Comparison of ENCODE assay signal across 9 cellular contexts in the genomic region with DNA sequence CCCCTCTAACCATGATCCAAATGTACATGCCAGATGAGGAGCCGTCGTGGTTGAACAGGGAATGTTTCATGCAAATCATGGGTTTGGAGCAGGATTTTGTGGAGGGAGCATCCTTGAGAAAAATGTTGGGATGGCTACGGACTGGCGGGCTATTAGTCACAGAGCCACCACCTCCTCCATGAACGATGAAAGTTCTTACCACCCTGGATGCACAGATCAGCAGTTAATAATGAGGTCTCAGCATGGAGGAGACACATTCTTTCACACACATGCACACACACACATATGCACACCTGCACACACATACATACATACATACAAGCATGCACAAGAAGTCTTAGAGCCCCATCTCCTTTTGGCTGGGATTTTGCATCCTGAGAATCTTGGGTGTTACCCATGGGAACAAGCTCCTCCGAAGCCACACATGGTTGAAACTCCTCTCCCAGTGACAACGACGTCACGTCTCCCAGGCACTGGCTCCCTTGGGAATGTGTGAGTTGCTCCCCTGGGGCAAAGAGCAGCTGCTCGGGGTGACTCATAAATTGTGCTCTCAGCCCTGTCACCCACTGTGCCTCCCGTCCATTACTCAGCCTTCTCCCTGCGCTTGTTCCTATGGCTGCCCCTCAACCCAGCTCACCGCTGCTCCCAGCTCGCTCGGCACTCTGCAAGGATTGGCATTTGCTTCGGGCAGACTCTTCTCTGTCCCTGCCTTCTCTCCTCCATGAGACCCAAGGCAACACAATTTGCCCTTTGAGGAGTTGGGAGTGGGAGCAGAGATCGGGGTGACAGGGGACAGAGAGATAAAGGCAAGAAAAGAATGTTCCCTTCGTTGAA.
DNase-seq lines count a peak whose midpoint lies in the region; ATAC-seq and TF ChIP-seq lines count a peak whose summit lies in the region.
"Had no signal": no experiment of that assay in that cellular context is flagged by ENCODE, and none has a peak within 500 bp of the region (broad histone marks: within the 10 kb centered on the region; RNA-seq: fewer than 3 reads in every experiment).

No MANE protein-coding gene starts in this region.

- H3K27me3 ChIP-seq in left lung, result no peaks in the 10 kb centered on the region

- DNase-seq in left lung (peak in 1 of 2 donors; percentile 41), CD14-positive monocyte (ENCODE audit: low spot score) (no peak), left lobe of liver (ENCODE audit: low spot score) (no peak), NOMO-1 treated with dmso at 0.1 percent for 144 hours (lab: John Stamatoyannopoulos, UW; ENCODE audit: unreplicated experiment) (no peak)

- H3K27ac Mint-ChIP-seq in CD14-positive monocyte, result no peak overlapping the region
- no peak overlapping the region for H3K27ac Mint-ChIP-seq in activated T-helper 17 cell treated with anti-CD3 and anti-CD28 coated beads, Interleukin-2, amount 50 U/mL, for 72 hours

- no peak overlapping the region for H3K27ac ChIP-seq in left lung
- H3K27ac ChIP-seq: neutrophil had no signal

- intact Hi-C loops in left lung (cut with DNase I), result no loop called here
- intact Hi-C loops in CD14-positive monocyte (cut with micrococcal nuclease), result no loop called here

- TF ChIP-seq CTCF in left lung (IDR thresholded peaks at IDR 0.05), result no peak
- TF ChIP-seq CTCF in CD14-positive monocyte (IDR thresholded peaks at IDR 0.05), result no peak

- peak; percentile 36 for ATAC-seq in GM18505 (IDR thresholded peaks at IDR 0.05; ENCODE audit: unreplicated experiment)
- peak; percentile 40 for ATAC-seq in HG03097 (IDR thresholded peaks at IDR 0.05; ENCODE audit: low FRiP score, unreplicated experiment)
- ATAC-seq in SK-N-SH treated with all-trans-retinoic acid at 6 μM for 48 hours, result peak; percentile 91
- ATAC-seq in left lung, result peak; percentile 72
- no peak for ATAC-seq in left lobe of liver
- ATAC-seq in activated T-helper 17 cell treated with anti-CD3 and anti-CD28 coated beads, Interleukin-2, amount 50 U/mL, for 72 hours (replicated peaks), result no peak

- no peaks in the 10 kb centered on the region for H3K36me3 Mint-ChIP-seq in CD14-positive monocyte
- H3K36me3 Mint-ChIP-seq in activated T-helper 17 cell treated with anti-CD3 and anti-CD28 coated beads, Interleukin-2, amount 50 U/mL, for 72 hours (ENCODE audit: low read depth), result no peaks in the 10 kb centered on the region

- no peaks in the 10 kb centered on the region for H3K4me1 Mint-ChIP-seq in CD14-positive monocyte
- no peaks in the 10 kb centered on the region for H3K4me1 Mint-ChIP-seq in activated T-helper 17 cell treated with anti-CD3 and anti-CD28 coated beads, Interleukin-2, amount 50 U/mL, for 72 hours

- no peak overlapping the region for H3K4me3 ChIP-seq in left lung

- peaks cover 2 to 7% (median 4%) of the 10 kb centered on the region in 3 donors for H3K27me3 Mint-ChIP-seq in CD14-positive monocyte (ENCODE audit: low read depth in 3 of 3)
- peaks cover 7% of the 10 kb centered on the region for H3K27me3 Mint-ChIP-seq in activated T-helper 17 cell treated with anti-CD3 and anti-CD28 coated beads, Interleukin-2, amount 50 U/mL, for 72 hours

- H3K9me3 ChIP-seq in left lung, result no peaks in the 10 kb centered on the region
- H3K9me3 ChIP-seq: neutrophil had no signal

- H3K4me1 ChIP-seq in left lung, result peaks cover 0 to 4% of the 10 kb centered on the region in 2 donors

- TF ChIP-seq POLR2A in GM18505 (IDR thresholded peaks at IDR 0.05; ENCODE audit: borderline replicate concordance, extremely low read depth, insufficient read depth, insufficient read length), result no peak

- H3K9me3 Mint-ChIP-seq in CD14-positive monocyte, result peaks cover 0 to 6% (median 2%) of the 10 kb centered on the region in 7 donors
- no peaks in the 10 kb centered on the region for H3K9me3 Mint-ChIP-seq in activated T-helper 17 cell treated with anti-CD3 and anti-CD28 coated beads, Interleukin-2, amount 50 U/mL, for 72 hours

- H3K4me3 Mint-ChIP-seq in CD14-positive monocyte, result no peak overlapping the region
- H3K4me3 Mint-ChIP-seq in activated T-helper 17 cell treated with anti-CD3 and anti-CD28 coated beads, Interleukin-2, amount 50 U/mL, for 72 hours, result no peak overlapping the region

- H3K36me3 ChIP-seq in left lung, result no peaks in the 10 kb centered on the region
- H3K36me3 ChIP-seq: neutrophil had no signal

TF ChIP-seq in SK-N-SH treated with all-trans-retinoic acid at 6 μM for 48 hours, 23 proteins besides CTCF, POLR2A, EP300 and RAD21:
- TF ChIP-seq PPARA (CRISPR knock-in tag; IDR thresholded peaks at IDR 0.05; ENCODE audit: borderline replicate concordance), result no peak
- TF ChIP-seq ZC3H10 (CRISPR knock-in tag; IDR thresholded peaks at IDR 0.05), result no peak
- peak; percentile 71; the same call in 1 of the 2 replicates for TF ChIP-seq ZFP3 (CRISPR knock-in tag; IDR thresholded peaks at IDR 0.05)
- TF ChIP-seq, protein P1, sequence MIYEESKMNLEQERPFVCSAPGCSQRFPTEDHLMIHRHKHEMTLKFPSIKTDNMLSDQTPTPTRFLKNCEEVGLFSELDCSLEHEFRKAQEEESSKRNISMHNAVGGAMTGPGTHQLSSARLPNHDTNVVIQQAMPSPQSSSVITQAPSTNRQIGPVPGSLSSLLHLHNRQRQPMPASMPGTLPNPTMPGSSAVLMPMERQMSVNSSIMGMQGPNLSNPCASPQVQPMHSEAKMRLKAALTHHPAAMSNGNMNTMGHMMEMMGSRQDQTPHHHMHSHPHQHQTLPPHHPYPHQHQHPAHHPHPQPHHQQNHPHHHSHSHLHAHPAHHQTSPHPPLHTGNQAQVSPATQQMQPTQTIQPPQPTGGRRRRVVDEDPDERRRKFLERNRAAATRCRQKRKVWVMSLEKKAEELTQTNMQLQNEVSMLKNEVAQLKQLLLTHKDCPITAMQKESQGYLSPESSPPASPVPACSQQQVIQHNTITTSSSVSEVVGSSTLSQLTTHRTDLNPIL (CRISPR knock-in tag; IDR thresholded peaks at IDR 0.05; ENCODE audit: low read depth), result 0 out of 2 replicates have a peak, but pooled peaks have one; percentile 13
TF ChIP-seq in SK-N-SH treated with all-trans-retinoic acid at 6 μM for 48 hours: peak in this region for 2.

Comparison
In these comparisons a context has a peak if more than half of its experiments do, and no peak if none do; other contexts are left out.
1. ATAC-seq: peak in GM18505 (single experiment), HG03097 (single experiment), SK-N-SH treated with all-trans-retinoic acid at 6 μM for 48 hours (single experiment) and left lung (single experiment); none in left lobe of liver (single experiment) and activated T-helper 17 cell treated with anti-CD3 and anti-CD28 coated beads, Interleukin-2, amount 50 U/mL, for 72 hours (single experiment).